Comparison of ENCODE assay signal across 9 cellular contexts in genomic region chr4:79900182-79900581, GRCh38.
"Had no signal": no experiment of that assay in that cellular context is flagged by ENCODE, and none has a peak within 500 bp of the region (broad histone marks: within the 10 kb centered on the region; RNA-seq: fewer than 3 reads in every experiment).

No MANE protein-coding gene starts in this region.

- H3K9me3 ChIP-seq: HAP-1 had no signal

- H3K27ac ChIP-seq: GM23248, HL-60 had no signal

- H2AFZ ChIP-seq: GM23248 had no signal

- H3K4me1 ChIP-seq: HAP-1 had no signal

- ATAC-seq: HCT116 had no signal

- H3K4me3 ChIP-seq: GM23248, HAP-1 had no signal

- H3K9ac ChIP-seq: GM23248 had no signal

- H3K36me3 ChIP-seq: HAP-1 had no signal

- DNase-seq: GM23248, GOT3, H7, HFFc6, IMR-90, KBM-7 had no signal
